In the genomic region with DNA sequence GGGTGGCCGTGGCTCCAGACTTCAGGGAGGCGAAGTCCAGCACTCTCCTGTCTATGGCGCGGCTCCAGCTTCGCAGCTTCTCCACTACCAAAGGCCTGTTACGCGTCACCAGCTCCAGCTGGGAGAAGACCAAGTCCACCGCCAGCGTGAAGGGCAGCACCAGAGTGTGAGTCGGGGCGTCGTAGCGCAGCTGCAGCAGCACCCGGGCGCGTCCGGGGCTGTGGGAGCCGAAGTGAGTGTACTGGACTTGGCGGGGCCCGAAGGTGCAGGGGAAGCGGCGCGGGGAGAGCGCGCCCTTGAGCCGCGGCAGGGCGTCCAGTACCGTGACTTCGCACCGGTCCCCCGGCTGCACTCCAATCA, we compare ENCODE assay signal across 10 cellular contexts. TPM values are rescaled to one million over a fixed set of nuclear protein-coding genes. Genes with fewer than 3 reads are reported as not detected.
DNase-seq lines count a peak whose midpoint lies in the region; ATAC-seq and TF ChIP-seq lines count a peak whose summit lies in the region.
"Had no signal": no experiment of that assay in that cellular context is flagged by ENCODE, and none has a peak within 500 bp of the region (broad histone marks: within the 10 kb centered on the region; RNA-seq: fewer than 3 reads in every experiment).

No MANE protein-coding gene starts in this region.

- H3K27me3 Mint-ChIP-seq in neural crest cell (ENCODE audit: low read depth), result peaks cover 88% of the 10 kb centered on the region

- peaks cover 7% of the 10 kb centered on the region for H3K9me3 Mint-ChIP-seq in neural crest cell

- peak; percentile 30 for DNase-seq in COLO668 (lab: John Stamatoyannopoulos, UW; ENCODE audit: unreplicated experiment)
- no peak for DNase-seq in effector memory CD4-positive, alpha-beta T cell
- DNase-seq in neural crest cell (ENCODE audit: low read depth, low spot score), result no peak
- no peak for DNase-seq in AG08395 (ENCODE audit: low spot score)
- DNase-seq in T1000 (lab: John Stamatoyannopoulos, UW), result no peak

- no peaks in the 10 kb centered on the region for H3K4me1 ChIP-seq in HUES64 (ENCODE audit: insufficient read depth, low read length)
- peaks cover 11% of the 10 kb centered on the region for H3K4me1 ChIP-seq in effector memory CD4-positive, alpha-beta T cell (ENCODE audit: control insufficient read depth, insufficient read depth, low read length, poor library complexity, severe bottlenecking)

- no peak for TF ChIP-seq CTCF in neural crest cell (conservative IDR thresholded peaks at IDR 0.05)

- ATAC-seq in GM18858 (IDR thresholded peaks at IDR 0.05; ENCODE audit: unreplicated experiment) (no peak), HG03159 (IDR thresholded peaks at IDR 0.05; ENCODE audit: unreplicated experiment) (no peak)

- 6% methylated on average over 32 of the region's 32 CpGs for WGBS in HUES64

- no peaks in the 10 kb centered on the region for H3K36me3 Mint-ChIP-seq in neural crest cell (ENCODE audit: low read depth)

- H3K4me3 Mint-ChIP-seq in neural crest cell, result peak overlapping the region; percentile 47

- H3K36me3 ChIP-seq in HUES64 (ENCODE audit: insufficient read depth, low read length), result no peaks in the 10 kb centered on the region
- H3K36me3 ChIP-seq in effector memory CD4-positive, alpha-beta T cell (ENCODE audit: control insufficient read depth, insufficient read depth, low read length), result no peaks in the 10 kb centered on the region
- H3K36me3 ChIP-seq: ovary had no signal

- peaks cover 7% of the 10 kb centered on the region for H3K4me1 Mint-ChIP-seq in neural crest cell

- H3K27me3 ChIP-seq in HUES64 (ENCODE audit: insufficient read depth, low read length), result peaks cover 57% of the 10 kb centered on the region
- no peaks in the 10 kb centered on the region for H3K27me3 ChIP-seq in effector memory CD4-positive, alpha-beta T cell (replicated peaks; ENCODE audit: control insufficient read depth, insufficient read depth, low read length, poor library complexity, severe bottlenecking)
- H3K27me3 ChIP-seq: ovary had no signal

- peak overlapping the region; percentile 33; the same call in 1 of the 2 replicates for H3K9ac ChIP-seq in HUES64 (ENCODE audit: low read depth, low read length)

- H3K27ac ChIP-seq in HUES64 (ENCODE audit: low read depth, low read length), result no peak overlapping the region
- H3K27ac ChIP-seq in effector memory CD4-positive, alpha-beta T cell (ENCODE audit: insufficient read depth, low read length, poor library complexity, severe bottlenecking), result no peak overlapping the region
- H3K27ac ChIP-seq: ovary had no signal

- no peak overlapping the region for H3K27ac Mint-ChIP-seq in neural crest cell (ENCODE audit: unreplicated experiment)
- H3K27ac Mint-ChIP-seq: activated naive CD4-positive, alpha-beta T cell treated with anti-CD3 and anti-CD28 coated beads, Interleukin-2, amount 50 U/mL, for 72 hours had no signal

- no peaks in the 10 kb centered on the region for H3K9me3 ChIP-seq in HUES64 (ENCODE audit: insufficient read depth, low read depth, low read length)
- H3K9me3 ChIP-seq in effector memory CD4-positive, alpha-beta T cell (ENCODE audit: control insufficient read depth, low read length), result no peaks in the 10 kb centered on the region

- H3K4me3 ChIP-seq in HUES64 (ENCODE audit: low read length), result peak overlapping the region; percentile 59
- H3K4me3 ChIP-seq in effector memory CD4-positive, alpha-beta T cell (ENCODE audit: insufficient read depth, low read depth, low read length, poor library complexity, severe bottlenecking), result peak overlapping the region; percentile 45
- H3K4me3 ChIP-seq: ovary had no signal

RNA-seq across cellular contexts. Expression of gene FREM3, which starts 0.4 kb away (rescaled TPM):
- polyA plus RNA-seq in HUES64 (2013, experiment 1 of 2), result 0.05 TPM
- polyA plus RNA-seq in HUES64 (2013, experiment 2 of 2), result not detected
- not detected in 2 replicates for total RNA-seq in neural crest cell
- total RNA-seq: activated naive CD4-positive, alpha-beta T cell treated with anti-CD3 and anti-CD28 coated beads, Interleukin-2, amount 50 U/mL, for 72 hours had no signal
